ENCODE assay signal across 8 cellular contexts in the genomic region with DNA sequence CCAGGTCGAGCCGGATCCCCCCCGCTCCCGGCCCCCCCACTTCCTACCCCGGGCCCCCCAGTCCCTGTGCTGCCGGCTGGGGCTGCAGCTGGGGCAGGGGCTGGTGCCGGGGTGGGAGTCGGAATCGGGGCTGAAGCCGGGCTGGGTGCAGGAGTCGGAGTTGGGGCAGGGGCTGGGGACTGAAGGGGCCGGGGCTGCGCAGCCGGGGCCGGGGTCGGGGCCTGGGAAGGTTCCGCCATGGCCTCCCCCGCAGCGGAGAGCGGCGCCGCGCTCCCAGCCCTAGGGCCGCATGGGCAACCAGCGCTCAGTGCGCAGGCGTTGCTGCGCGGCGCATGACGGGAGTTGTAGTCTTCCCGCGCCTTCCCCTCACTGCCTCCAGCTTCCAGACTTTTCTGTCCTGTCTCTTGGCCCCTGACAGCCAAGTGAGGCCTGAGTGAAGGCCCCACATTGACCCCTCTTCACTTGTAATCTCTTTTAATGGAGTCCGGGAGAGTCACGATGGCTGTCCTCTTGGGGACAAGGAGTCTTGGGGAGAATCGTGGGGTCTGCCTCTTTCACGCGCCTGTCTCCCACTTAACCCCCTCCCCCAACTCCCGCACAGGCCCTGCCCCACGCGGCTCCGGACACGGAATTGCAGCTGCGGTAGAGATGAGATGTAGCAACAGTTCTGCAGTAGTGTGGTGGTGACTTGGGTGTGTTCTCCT. TPM values are rescaled to one million over a fixed set of nuclear protein-coding genes. Genes with fewer than 3 reads are reported as not detected.
DNase-seq lines count a peak whose midpoint lies in the region; ATAC-seq, FAIRE-seq and TF ChIP-seq lines count a peak whose summit lies in the region.

TSS of gene KAT2A (minus strand) at position 302 of the 704 bp plus-strand sequence. CDS start at position 239, 63 bp downstream.

- no peaks in the 10 kb centered on the region for H4K20me1 ChIP-seq in HepG2 (ENCODE audit: insufficient read depth, low read length)

- H3K4me3 Mint-ChIP-seq in dendritic cell treated with granulocyte-macrophage colony-stimulating factor and Interleukin-4, amounts not matched to agents 40 ng/mL and 50 ng/mL, for 4 days: peak within 1 kb of the TSS; percentile 58

- TF ChIP-seq EP300 in HepG2 (IDR thresholded peaks at IDR 0.05; ENCODE audit: low read depth in 2 of 2, low read length in 2 of 2): peak in 1 of 2 experiments; percentile 46; a peak in 2 of 4 replicates
- peak; percentile 59; the same call in 1 of the 2 replicates for TF ChIP-seq EP300 in HepG2 (CRISPR knock-in tag; IDR thresholded peaks at IDR 0.05; ENCODE audit: borderline replicate concordance)

- ATAC-seq in HG02973 (IDR thresholded peaks at IDR 0.05; ENCODE audit: unreplicated experiment) (peak; percentile 49), HepG2 (peak; percentile 90), HG02938 (IDR thresholded peaks at IDR 0.05; ENCODE audit: unreplicated experiment) (no peak)

- POLR2A ChIA-PET in HepG2 (lab: Yijun Ruan, JAX): interaction anchor here (0.7 to 3.1 kb wide), 24 partner anchors 9 to 432 kb away, joined by 3 to 34 read pairs (median 6); partner anchors contain the start of genes CNP, DHX58, DNAJC7 and EIF1

- peak within 1 kb of the TSS; percentile 72 for H3K27ac Mint-ChIP-seq in dendritic cell treated with granulocyte-macrophage colony-stimulating factor and Interleukin-4, amounts not matched to agents 40 ng/mL and 50 ng/mL, for 4 days

- peaks cover 10 to 37% of the 10 kb centered on the region in 2 experiments for H3K36me3 ChIP-seq in HepG2 (replicated peaks in 1 of 2; ENCODE audit: control insufficient read depth in 1 of 2, insufficient read depth in 2 of 2, low read length in 2 of 2)

- FAIRE-seq in HepG2 (lab: Jason Lieb, UNC): peak; percentile 72

- peak within 1 kb of the TSS; percentile 79 for H3K4me2 ChIP-seq in HepG2 (ENCODE audit: low read depth, low read length)

- BruUV-seq in HepG2 (replicated peaks; lab: Mats Ljungman, UMichigan): no TSS peak

- peak within 1 kb of the TSS; percentile 57 for H3K9ac ChIP-seq in HepG2 (ENCODE audit: insufficient read depth, low read depth, low read length)

- WGBS in HepG2 (ENCODE audit: low lambda C conversion rate): 18% methylated on average over 21 of the region's 44 CpGs

- no peak for TF ChIP-seq CTCF in GM12865 (IDR thresholded peaks at IDR 0.05; ENCODE audit: insufficient read depth, low read depth, low read length, missing control alignments)
- 0 out of 2 replicates have a peak, but pooled peaks have one; percentile 26 for TF ChIP-seq CTCF in HepG2 (CRISPR knock-in tag; IDR thresholded peaks at IDR 0.05)

- peak; percentile 76 to 95 for TF ChIP-seq POLR2A in HepG2 (IDR thresholded peaks at IDR 0.05; ENCODE audit: insufficient read depth in 1 of 2, low read depth in 2 of 2, low read length in 2 of 2)

- peaks cover 43% of the 10 kb centered on the region for H3K4me1 Mint-ChIP-seq in dendritic cell treated with granulocyte-macrophage colony-stimulating factor and Interleukin-4, amounts not matched to agents 40 ng/mL and 50 ng/mL, for 4 days (ENCODE audit: low read depth)

- H3K27me3 ChIP-seq in HepG2 (ENCODE audit: control insufficient read depth in 1 of 2, insufficient read depth in 2 of 2, low read length in 2 of 2): no peaks in the 10 kb centered on the region

- peak within 1 kb of the TSS; percentile 63 for H3K4me3 ChIP-seq in GM12865 (ENCODE audit: low read depth, low read length)
- peak within 1 kb of the TSS; percentile 76 to 85 (median 79) for H3K4me3 ChIP-seq in HepG2 (replicated peaks in 1 of 3; ENCODE audit: insufficient read depth in 1 of 3, low read depth in 2 of 3, low read length in 3 of 3)

- in situ Hi-C loops in HepG2 (cut with HindIII; ENCODE audit: extremely low pct_ligation_motif_present, low pct_unique_long_range_greater_than_20kb): no loop called here

- no peaks in the 10 kb centered on the region for H3K9me3 ChIP-seq in HepG2 (ENCODE audit: low read length)

- H3K27ac ChIP-seq in HepG2 (ENCODE audit: extremely low read length, insufficient read depth, low read length): peak within 1 kb of the TSS; percentile 68

- intact Hi-C loops in dendritic cell treated with granulocyte-macrophage colony-stimulating factor and Interleukin-4, amounts not matched to agents 40 ng/mL and 50 ng/mL, for 4 days (cut with micrococcal nuclease): no loop called here
- intact Hi-C loops in HepG2 (cut with micrococcal nuclease; ENCODE audit: unreplicated experiment): loop anchor here (5.0 kb wide), 1 partner anchor 36 kb away; no protein-coding TSS in a partner anchor

- H3K27me3 Mint-ChIP-seq in dendritic cell treated with granulocyte-macrophage colony-stimulating factor and Interleukin-4, amounts not matched to agents 40 ng/mL and 50 ng/mL, for 4 days: no peaks in the 10 kb centered on the region

- CTCF ChIA-PET in HepG2 (lab: Yijun Ruan, JAX; ENCODE audit: low intra/inter-chr PET ratio, low total read pairs): no interaction called here

- H3K79me2 ChIP-seq in HepG2 (ENCODE audit: insufficient read depth, low read length): no peaks in the 10 kb centered on the region

- peaks cover 78% of the 10 kb centered on the region for H3K36me3 Mint-ChIP-seq in dendritic cell treated with granulocyte-macrophage colony-stimulating factor and Interleukin-4, amounts not matched to agents 40 ng/mL and 50 ng/mL, for 4 days (ENCODE audit: low read depth)

- no peak for TF ChIP-seq RAD21 in HepG2 (CRISPR knock-in tag; IDR thresholded peaks at IDR 0.05)

- peak within 1 kb of the TSS; percentile 52 for H2AFZ ChIP-seq in HepG2 (ENCODE audit: low read length)

- H3K9me3 Mint-ChIP-seq in dendritic cell treated with granulocyte-macrophage colony-stimulating factor and Interleukin-4, amounts not matched to agents 40 ng/mL and 50 ng/mL, for 4 days: no peaks in the 10 kb centered on the region

- DNase-seq in GM12865 (ENCODE audit: low read depth): peak; percentile 86
- peak; percentile 62 to 88 for DNase-seq in NCI-H526 (lab: John Stamatoyannopoulos, UW)
- peak; percentile 57 to 69 for DNase-seq in activated CD4-positive, alpha-beta T cell treated with anti-CD3 and anti-CD28 coated beads, Interleukin-2, amount 50 U/mL, for 24 hours (ENCODE audit: low read depth in 1 of 2, low spot score in 1 of 2)
- DNase-seq in HepG2 (ENCODE audit: low spot score): peak; percentile 73
- peak; percentile 70 for DNase-seq in stimulated activated CD4-positive, alpha-beta T cell treated with anti-CD3 and anti-CD28 coated beads, Interleukin-2, amount 100 ng/mL, for 4 hours (ENCODE audit: low read depth)

- H3K4me1 ChIP-seq in HepG2 (ENCODE audit: insufficient read depth, low read length): peaks cover 28% of the 10 kb centered on the region

TF ChIP-seq in HepG2, 621 proteins besides CTCF, POLR2A, EP300 and RAD21 (continues in another document):
- TF ChIP-seq HHEX (CRISPR knock-in tag; IDR thresholded peaks at IDR 0.05) (no peak), ZFP36L2 (CRISPR knock-in tag; IDR thresholded peaks at IDR 0.05) (no peak), ZNF557 (CRISPR knock-in tag; IDR thresholded peaks at IDR 0.05) (no peak), NRL (CRISPR knock-in tag; IDR thresholded peaks at IDR 0.05; ENCODE audit: borderline replicate concordance) (0 out of 2 replicates have a peak, but pooled peaks have one; percentile 21), SNRNP70 (IDR thresholded peaks at IDR 0.05; ENCODE audit: low read depth, low read length) (no peak), ZNF780A (CRISPR knock-in tag; IDR thresholded peaks at IDR 0.05) (no peak)
- TF ChIP-seq, protein P1, sequence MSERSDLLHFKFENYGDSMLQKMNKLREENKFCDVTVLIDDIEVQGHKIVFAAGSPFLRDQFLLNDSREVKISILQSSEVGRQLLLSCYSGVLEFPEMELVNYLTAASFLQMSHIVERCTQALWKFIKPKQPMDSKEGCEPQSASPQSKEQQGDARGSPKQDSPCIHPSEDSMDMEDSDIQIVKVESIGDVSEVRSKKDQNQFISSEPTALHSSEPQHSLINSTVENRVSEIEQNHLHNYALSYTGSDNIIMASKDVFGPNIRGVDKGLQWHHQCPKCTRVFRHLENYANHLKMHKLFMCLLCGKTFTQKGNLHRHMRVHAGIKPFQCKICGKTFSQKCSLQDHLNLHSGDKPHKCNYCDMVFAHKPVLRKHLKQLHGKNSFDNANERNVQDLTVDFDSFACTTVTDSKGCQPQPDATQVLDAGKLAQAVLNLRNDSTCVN (CRISPR knock-in tag; IDR thresholded peaks at IDR 0.05; ENCODE audit: borderline replicate concordance): peak; percentile 44; the same call in 1 of the 2 replicates

RNA-seq across cellular contexts. Expression of gene KAT2A, which starts in this region (rescaled TPM):
- total RNA-seq in HepG2 (2016; rRNA removed; fragmentation: Illumina TruSeq; extraction: Trizol): 20.2 and 29.1 TPM in 2 replicates
- 4.7 and 4.9 TPM in 2 replicates for total RNA-seq in HepG2 (2016; cell fraction: cytosol; rRNA removed; fragmentation: Illumina TruSeq; extraction: Trizol; ENCODE audit: low read depth)
- total RNA-seq in HepG2 (2016; cell fraction: insoluble cytoplasmic fraction; rRNA removed; fragmentation: Illumina TruSeq; extraction: Trizol): 16.6 and 30.9 TPM in 2 replicates
- total RNA-seq in HepG2 (2016; cell fraction: membrane; rRNA removed; fragmentation: Illumina TruSeq; extraction: Trizol): 7.0 and 9.1 TPM in 2 replicates
- 51.9 and 59.6 TPM in 2 replicates for total RNA-seq in HepG2 (2016; cell fraction: nucleus; rRNA removed; fragmentation: Illumina TruSeq; extraction: Trizol)
- polyA plus RNA-seq in HepG2 (2011; rRNA removed): 90.4 and 126 TPM in 2 replicates
- 13.5 and 18.5 TPM in 2 replicates for polyA plus RNA-seq in HepG2 (2011; cell fraction: cytosol; rRNA removed)
- polyA plus RNA-seq in HepG2 (2011; cell fraction: nucleus; rRNA removed): 978 and 1,153 TPM in 2 replicates
- polyA plus RNA-seq in HepG2 (2012): 38.7 and 62.0 TPM in 2 replicates
- 3.5 and 4.1 TPM in 2 replicates for polyA plus RNA-seq in HepG2 (2016; cell fraction: cytosol; fragmentation: Illumina TruSeq; extraction: Trizol; ENCODE audit: low read depth)
- 24.7 and 33.4 TPM in 2 replicates for polyA plus RNA-seq in HepG2 (2016; cell fraction: insoluble cytoplasmic fraction; fragmentation: Illumina TruSeq; extraction: Trizol; ENCODE audit: low read depth)
- polyA plus RNA-seq in HepG2 (2016; cell fraction: membrane; fragmentation: Illumina TruSeq; extraction: Trizol; ENCODE audit: low read depth): 7.9 and 9.2 TPM in 2 replicates
- 347 and 353 TPM in 2 replicates for polyA plus RNA-seq in HepG2 (2016; cell fraction: nucleus; fragmentation: Illumina TruSeq; extraction: Trizol; ENCODE audit: insufficient read depth, low read depth)
- 33.5 and 71.7 TPM in 2 replicates for polyA minus RNA-seq in HepG2 (2011; rRNA and poly(A)+ RNA removed; ENCODE audit: low replicate concordance)
- polyA minus RNA-seq in HepG2 (2011; cell fraction: cytosol; rRNA and poly(A)+ RNA removed): 7.8 and 9.6 TPM in 2 replicates
- 54.6 and 61.9 TPM in 2 replicates for polyA minus RNA-seq in HepG2 (2011; cell fraction: nucleus; rRNA and poly(A)+ RNA removed)
